1 cellular context compared by ENCODE assay signal in genomic region chr12:73262788-73263381, GRCh38.
TF ChIP-seq lines count a peak whose summit lies in the region.

No MANE protein-coding gene starts in this region.

TF ChIP-seq in HepG2, 621 proteins besides CTCF, POLR2A, EP300 and RAD21 (continued from another document):
- TF ChIP-seq ZBTB46 (CRISPR knock-in tag; IDR thresholded peaks at IDR 0.05; ENCODE audit: borderline replicate concordance), result no peak
- TF ChIP-seq MAFF (IDR thresholded peaks at IDR 0.05; ENCODE audit: low read depth, low read length), result peak; percentile 51
TF ChIP-seq in HepG2: peak in this region for 2.
